ENCODE assay signal across 8 cellular contexts in the genomic region with DNA sequence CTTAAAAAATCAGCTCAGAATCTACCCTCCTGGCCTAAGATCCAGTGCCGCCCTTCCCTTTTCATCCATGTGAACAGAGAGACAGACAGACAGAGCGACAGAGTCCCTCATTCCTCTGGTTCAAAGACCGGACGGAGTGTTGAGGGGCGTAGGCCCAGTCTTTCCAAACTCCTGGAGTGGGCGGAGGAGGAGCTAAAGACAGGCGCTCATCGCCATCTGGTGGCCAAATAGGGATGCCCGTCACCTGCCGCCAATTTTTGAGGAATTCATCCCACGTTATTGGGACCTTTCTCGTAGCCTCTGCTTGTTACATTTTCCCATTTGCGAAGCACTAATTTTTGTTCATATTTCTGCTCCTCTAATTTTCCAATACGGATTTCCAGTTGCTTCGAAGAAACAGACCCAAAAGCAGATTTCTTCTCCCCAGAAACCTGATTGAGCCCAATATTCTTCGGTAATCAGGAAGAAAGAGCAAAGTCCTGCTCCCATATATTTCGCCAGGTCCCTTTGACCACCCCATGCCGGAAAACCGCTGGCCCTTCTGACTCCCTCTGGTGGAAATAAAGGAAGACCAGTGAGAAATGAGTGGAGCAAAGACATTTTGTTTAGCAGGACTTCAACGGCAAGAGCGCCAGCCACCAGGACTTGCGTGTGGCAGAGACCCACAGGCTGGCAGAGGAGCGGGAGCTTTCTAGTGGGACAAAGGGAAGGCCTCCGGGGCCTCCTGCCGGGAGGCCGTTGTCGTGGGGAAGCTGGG.
A peak's percentile ranks its signal among the peaks of the same experiment; 100 is the strongest.
DNase-seq lines count a peak whose midpoint lies in the region; ATAC-seq and TF ChIP-seq lines count a peak whose summit lies in the region.

No MANE protein-coding gene starts in this region.

- H3K4me3 ChIP-seq in BE2C (ENCODE audit: low read depth, low read length) (peak overlapping the region; percentile 86), foreskin fibroblast (ENCODE audit: low read depth in 1 of 2, low read length in 2 of 2) (no peak overlapping the region), neuronal stem cell (ENCODE audit: low read length in 2 of 2) (no peak overlapping the region)

- H3K23ac ChIP-seq in neuronal stem cell (ENCODE audit: low read depth, low read length, poor library complexity) = no peak overlapping the region

- H4K91ac ChIP-seq in neuronal stem cell (ENCODE audit: low read depth, low read length, poor library complexity) = no peak overlapping the region

- H2BK15ac ChIP-seq in neuronal stem cell (ENCODE audit: low read length) = no peak overlapping the region

- peak; percentile 83 for DNase-seq in BE2C
- peak; percentile 74 to 79 for DNase-seq in Kasumi-1 (lab: John Stamatoyannopoulos, UW)
- peak; percentile 66 to 68 for DNase-seq in SHP77 (lab: John Stamatoyannopoulos, UW)
- DNase-seq in activated effector memory CD4-positive, alpha-beta T cell treated with Interleukin-2 at 50 U/mL for 16 hours = peak; percentile 28
- DNase-seq in foreskin fibroblast = peak; percentile 70 to 91
- peak; percentile 72 for DNase-seq in neuronal stem cell (ENCODE audit: low spot score)
- peak in 40 of 49 donors; percentile 7 to 75 (median 54) for DNase-seq in substantia nigra (lab: John Stamatoyannopoulos, UW)

- peak overlapping the region; percentile 74 for H2AFZ ChIP-seq in neuronal stem cell (ENCODE audit: low read length)

- no peak overlapping the region for H2BK12ac ChIP-seq in neuronal stem cell (ENCODE audit: low read length)

- H2AK5ac ChIP-seq in neuronal stem cell (ENCODE audit: low read depth, low read length) = no peak overlapping the region

- H2BK120ac ChIP-seq in neuronal stem cell (ENCODE audit: low read depth, low read length) = no peak overlapping the region

- no peak overlapping the region for H2BK5ac ChIP-seq in neuronal stem cell (ENCODE audit: low read length)

- H3K4me2 ChIP-seq in neuronal stem cell (ENCODE audit: insufficient read depth, low read length, poor library complexity, severe bottlenecking) = peak overlapping the region; percentile 35

- peak; percentile 53 for ATAC-seq in GM19351 (IDR thresholded peaks at IDR 0.05; ENCODE audit: unreplicated experiment)

- H3K14ac ChIP-seq in neuronal stem cell (ENCODE audit: low read length) = no peak overlapping the region

- H3K9ac ChIP-seq in neuronal stem cell (ENCODE audit: low read depth, low read length, poor library complexity) = no peak overlapping the region

- H3K9me3 ChIP-seq in BE2C (no peaks in the 10 kb centered on the region), neuronal stem cell (replicated peaks in 1 of 2; ENCODE audit: control insufficient read depth in 2 of 2, insufficient read depth in 1 of 2, low read depth in 1 of 2, low read length in 2 of 2) (peaks cover 6 to 7% of the 10 kb centered on the region in 2 donors)

- TF ChIP-seq CTCF in BE2C (IDR thresholded peaks at IDR 0.05; ENCODE audit: low read depth, low read length) (peak; percentile 86), foreskin fibroblast (IDR thresholded peaks at IDR 0.05; ENCODE audit: low read depth, low read length) (peak; percentile 87)

- H4K8ac ChIP-seq in neuronal stem cell (ENCODE audit: low read depth, low read length) = no peak overlapping the region

- WGBS in neuronal stem cell (ENCODE audit: extremely low coverage in 2 of 2, insufficient read length in 2 of 2, insufficient replicate concordance in 1 of 2), 2 donors = no CpG with 5 or more reads among the region's 27 CpGs

- no peak overlapping the region for H3K27ac ChIP-seq in neuronal stem cell (replicated peaks; ENCODE audit: low read length)
- no peak overlapping the region for H3K27ac ChIP-seq in substantia nigra (ENCODE audit: low read depth, low read length, poor library complexity, severe bottlenecking)

- H3K4me1 ChIP-seq in BE2C = no peaks in the 10 kb centered on the region
- H3K4me1 ChIP-seq in neuronal stem cell (ENCODE audit: control insufficient read depth in 2 of 2, insufficient read depth in 1 of 2, low read depth in 1 of 2, low read length in 2 of 2) = peaks cover 5 to 6% of the 10 kb centered on the region in 2 donors

- peak overlapping the region; percentile 11 for H3K18ac ChIP-seq in neuronal stem cell (ENCODE audit: low read length)

- no peak overlapping the region for H3K4ac ChIP-seq in neuronal stem cell (ENCODE audit: low read length)

- H3K36me3 ChIP-seq in BE2C (no peaks in the 10 kb centered on the region), neuronal stem cell (replicated peaks in 1 of 2; ENCODE audit: control insufficient read depth in 2 of 2, insufficient read depth in 2 of 2, low read length in 2 of 2) (no peaks in the 10 kb centered on the region)

- H3K79me1 ChIP-seq in neuronal stem cell (ENCODE audit: low read depth, low read length) = no peaks in the 10 kb centered on the region

- H3K27me3 ChIP-seq in BE2C (no peaks in the 10 kb centered on the region), neuronal stem cell (ENCODE audit: control insufficient read depth in 3 of 3, insufficient read depth in 3 of 3, low read depth in 1 of 3, low read length in 3 of 3) (peaks cover 0 to 3% (median 0%) of the 10 kb centered on the region in 3 experiments)

Comparison
In these comparisons a context has a peak if more than half of its experiments do, and no peak if none do; other contexts are left out.
1. DNase-seq: peak in every context shown above with its lines; median percentile 83 in BE2C; 80 in foreskin fibroblast; 76 in Kasumi-1; 72 in neuronal stem cell; 67 in SHP77; 54 in substantia nigra; 28 in activated effector memory CD4-positive, alpha-beta T cell treated with Interleukin-2 at 50 U/mL for 16 hours.